In the genomic region with DNA sequence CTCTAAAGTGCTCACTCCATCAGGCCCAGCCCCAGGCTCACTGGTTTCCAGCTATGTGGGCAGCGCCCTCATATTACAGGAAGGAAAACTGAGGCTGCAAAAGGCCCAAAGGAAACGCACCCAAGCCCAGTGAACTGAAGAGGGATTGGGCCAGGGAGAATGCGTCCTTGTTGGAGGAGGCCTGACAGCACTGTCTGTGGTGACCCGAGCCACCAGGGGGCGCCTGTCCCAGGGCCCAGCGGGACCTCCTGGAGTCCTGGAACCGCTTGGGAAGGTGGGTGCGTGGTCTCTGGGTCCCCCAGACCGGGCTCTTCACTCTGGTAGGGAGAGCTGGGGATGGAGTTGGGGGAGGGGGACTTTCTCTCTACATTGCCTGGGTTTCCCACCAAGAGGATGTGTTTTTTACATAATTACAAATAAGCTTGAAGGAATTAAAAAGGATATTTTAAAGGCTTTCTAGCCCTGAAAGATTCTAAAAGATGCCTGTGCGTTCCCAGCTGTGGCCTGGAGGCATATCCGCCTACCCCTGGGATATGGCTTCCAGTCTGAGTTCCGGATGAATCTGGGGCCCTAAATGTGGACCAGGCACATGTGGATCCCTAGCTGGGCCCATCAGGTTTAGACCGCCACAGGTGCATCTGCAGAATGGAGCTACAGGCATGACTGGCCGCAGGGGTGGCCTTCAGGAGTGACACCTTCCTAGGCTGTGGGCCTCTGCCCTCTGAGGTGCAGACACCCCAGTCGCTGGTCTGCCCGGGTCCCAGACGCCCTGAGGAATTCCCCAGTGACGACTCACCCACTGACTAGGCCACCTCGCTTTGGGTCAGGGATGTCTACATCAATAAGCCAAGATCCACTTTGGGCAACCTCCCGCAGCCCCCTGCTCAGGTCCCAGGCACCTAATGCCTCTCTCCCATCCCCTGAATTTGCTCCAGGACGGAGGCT, we compare ENCODE assay signal across 8 cellular contexts. TPM values are rescaled to one million over a fixed set of nuclear protein-coding genes. Genes with fewer than 3 reads are reported as not detected.
DNase-seq lines count a peak whose midpoint lies in the region; ATAC-seq and TF ChIP-seq lines count a peak whose summit lies in the region.

No MANE protein-coding gene starts in this region.

- peak; percentile 81 for TF ChIP-seq RAD21 in HCT116 (IDR thresholded peaks at IDR 0.05; ENCODE audit: low read depth)

- peak overlapping the region; percentile 91 for H2AFZ ChIP-seq in HCT116 (ENCODE audit: low read depth, low read length, poor library complexity, severe bottlenecking)

- peaks cover 6% of the 10 kb centered on the region for H3K4me1 ChIP-seq in CD4-positive, CD25-positive, alpha-beta regulatory T cell (ENCODE audit: control insufficient read depth, insufficient read depth, low read length, poor library complexity, severe bottlenecking)
- H3K4me1 ChIP-seq in HCT116 (ENCODE audit: control insufficient read depth in 1 of 2, insufficient read depth in 2 of 2, low read length in 2 of 2) (peaks cover 11 to 29% of the 10 kb centered on the region in 2 experiments; a peak in 3 of 4 replicates), lower lobe of right lung (peaks cover 14% of the 10 kb centered on the region)

- CTCF ChIA-PET in HCT116 (lab: Charles Lee), result interaction anchor here (0.6 to 1.3 kb wide), 16 partner anchors 9 to 481 kb away, joined by 3 to 9 read pairs (median 5); a partner anchor contains a TSS

- H3K9me2 ChIP-seq in HCT116 (ENCODE audit: insufficient read depth), result no peaks in the 10 kb centered on the region

- peaks cover 7% of the 10 kb centered on the region for H3K27me3 Mint-ChIP-seq in CD4-positive, CD25-positive, alpha-beta regulatory T cell

- DNase-seq in CD4-positive, CD25-positive, alpha-beta regulatory T cell, result peak; percentile 73 to 81 (median 79)
- DNase-seq in HCT116 (ENCODE audit: low read depth, low spot score), result peak; percentile 60
- DNase-seq in NCI-H446 treated with DMSO at 0.1 percent for 48 hours (lab: John Stamatoyannopoulos, UW), result peak; percentile 4
- DNase-seq in activated CD4-positive, alpha-beta T cell treated with anti-CD3 and anti-CD28 coated beads, Interleukin-2, amount 50 U/mL, for 48 hours, result peak; percentile 92
- DNase-seq in dermis blood vessel endothelial cell, result peak; percentile 90
- peak; percentile 90 for DNase-seq in lower lobe of right lung
- peak; percentile 68 to 85 (median 83) for DNase-seq in stimulated activated CD4-positive, alpha-beta T cell treated with anti-CD3 and anti-CD28 coated beads, TNF-alpha, amount 100 ng/mL, for 48 hours (ENCODE audit: low read depth in 3 of 3)

- no peaks in the 10 kb centered on the region for H3K9me3 ChIP-seq in CD4-positive, CD25-positive, alpha-beta regulatory T cell (ENCODE audit: control insufficient read depth in 2 of 2, low read length in 2 of 2)
- H3K9me3 ChIP-seq in HCT116 (ENCODE audit: control insufficient read depth in 1 of 2, insufficient read depth in 1 of 2, low read depth in 1 of 2, low read length in 2 of 2), result no peaks in the 10 kb centered on the region
- H3K9me3 ChIP-seq in lower lobe of right lung, result no peaks in the 10 kb centered on the region

- RAD21 ChIA-PET in HCT116 (lab: Charles Lee; ENCODE audit: low non-redundant PET in 1 of 2, low total read pairs in 2 of 2, uncharacterized antibody in 2 of 2, unreplicated experiment in 2 of 2), result no interaction called here

- H3K27ac ChIP-seq in CD4-positive, CD25-positive, alpha-beta regulatory T cell (ENCODE audit: insufficient read depth, low read length, poor library complexity, severe bottlenecking), result no peak overlapping the region
- H3K27ac ChIP-seq in HCT116 (ENCODE audit: low read depth, low read length) (peak overlapping the region; percentile 31; the same call in 1 of the 2 replicates), lower lobe of right lung (peak overlapping the region; percentile 51)

- H3K27me3 ChIP-seq in CD4-positive, CD25-positive, alpha-beta regulatory T cell (ENCODE audit: control insufficient read depth, insufficient read depth, low read length), result no peaks in the 10 kb centered on the region
- H3K27me3 ChIP-seq in HCT116 (ENCODE audit: insufficient read depth, low read length) (no peaks in the 10 kb centered on the region), lower lobe of right lung (ENCODE audit: low read depth) (no peaks in the 10 kb centered on the region)

- ATAC-seq in CD4-positive, CD25-positive, alpha-beta regulatory T cell (ENCODE audit: low read depth in 2 of 2), result peak; percentile 72 to 84
- ATAC-seq in HCT116 (peak; percentile 94), lower lobe of right lung (peak; percentile 75 to 84), GM21423 (IDR thresholded peaks at IDR 0.05; ENCODE audit: unreplicated experiment) (no peak)

- peak overlapping the region in 2 of 3 donors; percentile 20 to 55 for H3K27ac Mint-ChIP-seq in CD4-positive, CD25-positive, alpha-beta regulatory T cell

- peak overlapping the region; percentile 41 for H3K4me2 ChIP-seq in HCT116 (ENCODE audit: low read length)

- H3K79me2 ChIP-seq in HCT116 (ENCODE audit: insufficient read depth, low read length), result no peaks in the 10 kb centered on the region

- TF ChIP-seq CTCF in HCT116 (IDR thresholded peaks at IDR 0.05 in 2 of 3, conservative IDR thresholded peaks at IDR 0.05 in 1 of 3; ENCODE audit: borderline replicate concordance in 1 of 3, insufficient read depth in 1 of 3, low read depth in 2 of 3, low read length in 2 of 3), result peak; percentile 88 to 99 (median 97)
- TF ChIP-seq CTCF in lower lobe of right lung (IDR thresholded peaks at IDR 0.05), result peak; percentile 98

- POLR2A ChIA-PET in HCT116 (lab: Charles Lee), result interaction anchor here (1.2 kb wide), 1 partner anchor 34 kb away, joined by 5 read pairs; a partner anchor contains a TSS

- no peak for TF ChIP-seq POLR2A in HCT116 (IDR thresholded peaks at IDR 0.05; ENCODE audit: borderline replicate concordance, extremely low read depth, insufficient read depth, insufficient read length)

- no peak overlapping the region for H3K4me3 ChIP-seq in CD4-positive, CD25-positive, alpha-beta regulatory T cell (ENCODE audit: low read depth, low read length)
- no peak overlapping the region for H3K4me3 ChIP-seq in HCT116 (replicated peaks in 1 of 2; ENCODE audit: low read depth in 1 of 2, low read length in 2 of 2)
- H3K4me3 ChIP-seq in lower lobe of right lung, result peak overlapping the region; percentile 58

- no peak overlapping the region for H3K9ac ChIP-seq in HCT116 (ENCODE audit: low read length)

- peaks cover 0 to 11% (median 0%) of the 10 kb centered on the region in 4 donors for H3K4me1 Mint-ChIP-seq in CD4-positive, CD25-positive, alpha-beta regulatory T cell

- BruUV-seq in HCT116 (replicated peaks; lab: Mats Ljungman, UMichigan), result no TSS peak

- H3K36me3 ChIP-seq in CD4-positive, CD25-positive, alpha-beta regulatory T cell (ENCODE audit: control insufficient read depth, insufficient read depth, low read length), result no peaks in the 10 kb centered on the region
- no peaks in the 10 kb centered on the region for H3K36me3 ChIP-seq in HCT116 (ENCODE audit: control insufficient read depth in 1 of 2, insufficient read depth in 2 of 2, low read length in 2 of 2)
- peaks cover 13% of the 10 kb centered on the region for H3K36me3 ChIP-seq in lower lobe of right lung

- no peaks in the 10 kb centered on the region for H3K36me3 Mint-ChIP-seq in CD4-positive, CD25-positive, alpha-beta regulatory T cell

- intact Hi-C loops in HCT116 (cut with micrococcal nuclease) (loop anchor here (1.0 to 5.0 kb wide), 4 partner anchors 34 to 478 kb away; a partner anchor contains a TSS), lower lobe of right lung (cut with DNase I) (no loop called here)

- H3K9me3 Mint-ChIP-seq in CD4-positive, CD25-positive, alpha-beta regulatory T cell, result no peaks in the 10 kb centered on the region

- no peak overlapping the region for H3K4me3 Mint-ChIP-seq in CD4-positive, CD25-positive, alpha-beta regulatory T cell

- no peaks in the 10 kb centered on the region for H4K20me1 ChIP-seq in HCT116 (ENCODE audit: insufficient read depth)

TF ChIP-seq in HCT116, 20 proteins besides CTCF, POLR2A, EP300 and RAD21:
- 0 out of 2 replicates have a peak, but pooled peaks have one; percentile 23 for TF ChIP-seq ZFX (IDR thresholded peaks at IDR 0.05)
- TF ChIP-seq SP1 (IDR thresholded peaks at IDR 0.05; ENCODE audit: low read depth), result no peak

RNA-seq across cellular contexts. Expression of a gene that starts 4.2 kb away (rescaled TPM):
- total RNA-seq in CD4-positive, CD25-positive, alpha-beta regulatory T cell, result 0.57 TPM
- polyA plus RNA-seq in CD4-positive, CD25-positive, alpha-beta regulatory T cell, result under 1 TPM in 2 of 4 donors, not detected in 2; 0.13 to 0.41 TPM
- total RNA-seq in HCT116 (2021; ENCODE audit: unreplicated experiment) (0.32 TPM), dermis blood vessel endothelial cell (not detected in 2 replicates), lower lobe of right lung (295 TPM)
- polyA plus RNA-seq in HCT116 (2012), result not detected in 2 replicates

RNA-seq across cellular contexts. Expression of a gene that starts 21.6 kb away (rescaled TPM):
- total RNA-seq in CD4-positive, CD25-positive, alpha-beta regulatory T cell, result not detected
- polyA plus RNA-seq in CD4-positive, CD25-positive, alpha-beta regulatory T cell, result not detected
- total RNA-seq in HCT116 (2021; ENCODE audit: unreplicated experiment), result 0.25 TPM
- polyA plus RNA-seq in HCT116 (2012), result 0.12 and 0.18 TPM in 2 replicates
- total RNA-seq in dermis blood vessel endothelial cell, result not detected in 2 replicates
- total RNA-seq in lower lobe of right lung, result 0.86 TPM

RNA-seq across cellular contexts. Expression of a gene that starts 34.2 kb away (rescaled TPM):
- 30.4 TPM for total RNA-seq in CD4-positive, CD25-positive, alpha-beta regulatory T cell
- 10 to 100 TPM; 21.9 to 32.8 (median 23.3) TPM for polyA plus RNA-seq in CD4-positive, CD25-positive, alpha-beta regulatory T cell
- 23.9 TPM for total RNA-seq in HCT116 (2021; ENCODE audit: unreplicated experiment)
- polyA plus RNA-seq in HCT116 (2012), result 15.9 and 17.1 TPM in 2 replicates
- 72.8 and 78.0 TPM in 2 replicates for total RNA-seq in dermis blood vessel endothelial cell
- 48.0 TPM for total RNA-seq in lower lobe of right lung

RNA-seq across cellular contexts. Expression of a gene that starts 52.1 kb away (rescaled TPM):
- total RNA-seq in CD4-positive, CD25-positive, alpha-beta regulatory T cell, result 58.9 TPM
- 100 to 1,000 TPM; 102 to 153 (median 120) TPM for polyA plus RNA-seq in CD4-positive, CD25-positive, alpha-beta regulatory T cell
- total RNA-seq in HCT116 (2021; ENCODE audit: unreplicated experiment) (155 TPM), dermis blood vessel endothelial cell (147 and 248 TPM in 2 replicates), lower lobe of right lung (77.1 TPM)
- 224 and 256 TPM in 2 replicates for polyA plus RNA-seq in HCT116 (2012)

Comparison
In these comparisons a context has a peak if more than half of its experiments do, and no peak if none do; other contexts are left out.
1. DNase-seq: peak in every context shown above with its lines; median percentile 92 in activated CD4-positive, alpha-beta T cell treated with anti-CD3 and anti-CD28 coated beads, Interleukin-2, amount 50 U/mL, for 48 hours; 90 in dermis blood vessel endothelial cell; 90 in lower lobe of right lung; 83 in stimulated activated CD4-positive, alpha-beta T cell treated with anti-CD3 and anti-CD28 coated beads, TNF-alpha, amount 100 ng/mL, for 48 hours; 79 in CD4-positive, CD25-positive, alpha-beta regulatory T cell; 60 in HCT116; 4 in NCI-H446 treated with DMSO at 0.1 percent for 48 hours.
2. RNA of a gene that starts 4.2 kb away (total RNA-seq): 295 TPM in lower lobe of right lung (single experiment); 0.57 TPM in CD4-positive, CD25-positive, alpha-beta regulatory T cell (single experiment), 0.32 TPM in HCT116 (single experiment) and not detected in dermis blood vessel endothelial cell; every median in the first group is over 100 times any median in the second.